9 cellular contexts compared by ENCODE assay signal in the genomic region with DNA sequence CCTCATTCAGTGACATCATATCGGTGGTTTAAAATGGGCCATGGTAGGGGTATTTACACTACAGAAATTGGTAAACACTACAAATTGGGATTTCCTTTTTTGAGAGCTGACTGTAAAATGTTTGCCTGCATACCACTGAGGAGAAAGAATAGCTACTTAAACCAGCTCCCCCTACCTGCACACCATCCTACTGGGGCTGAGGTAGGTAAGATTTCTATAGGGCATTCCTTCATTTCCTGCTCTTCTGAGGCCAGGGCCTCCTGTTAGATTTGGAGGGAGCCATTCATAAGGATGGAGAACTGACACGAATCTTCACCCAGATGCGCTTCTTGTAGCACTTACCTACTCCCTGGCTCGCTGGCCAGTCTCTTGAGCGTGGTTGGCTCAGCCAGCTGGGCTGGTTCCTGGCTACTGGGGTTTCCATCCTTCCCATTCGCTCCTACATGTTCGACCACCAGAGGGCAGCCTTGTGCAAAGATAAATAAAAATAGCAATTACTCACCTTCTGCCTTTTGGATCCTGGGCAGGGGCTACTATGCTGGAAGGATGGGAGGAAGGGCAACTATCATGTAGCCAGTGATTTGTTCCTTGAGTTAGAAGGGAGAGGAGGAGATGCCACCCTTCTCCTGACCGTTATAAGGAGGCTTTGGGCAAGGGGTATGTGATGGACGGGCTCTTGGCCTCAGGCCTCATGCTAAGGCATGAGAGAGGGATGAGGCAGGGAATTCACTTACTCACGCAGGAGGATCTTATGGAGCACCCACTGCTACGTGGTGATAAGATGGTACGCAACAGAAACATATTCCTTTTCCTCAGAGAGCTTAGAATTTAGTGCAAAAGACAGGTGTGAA. TPM values are rescaled to one million over a fixed set of nuclear protein-coding genes. Genes with fewer than 3 reads are reported as not detected.
DNase-seq lines count a peak whose midpoint lies in the region; ATAC-seq and TF ChIP-seq lines count a peak whose summit lies in the region.
"Had no signal": no experiment of that assay in that cellular context is flagged by ENCODE, and none has a peak within 500 bp of the region (broad histone marks: within the 10 kb centered on the region; RNA-seq: fewer than 3 reads in every experiment).

No MANE protein-coding gene starts in this region.

- H3K27me3 Mint-ChIP-seq in activated naive CD8-positive, alpha-beta T cell treated with anti-CD3 and anti-CD28 coated beads, Interleukin-2, amount 10 ng/mL, durations not matched to agents 7 days and 5 days, result peaks cover 12% of the 10 kb centered on the region
- H3K27me3 Mint-ChIP-seq in progenitor cell of endocrine pancreas, result peaks cover 22% of the 10 kb centered on the region

- H3K9me3 Mint-ChIP-seq in activated naive CD8-positive, alpha-beta T cell treated with anti-CD3 and anti-CD28 coated beads, Interleukin-2, amount 10 ng/mL, durations not matched to agents 7 days and 5 days, result no peaks in the 10 kb centered on the region
- no peaks in the 10 kb centered on the region for H3K9me3 Mint-ChIP-seq in progenitor cell of endocrine pancreas (ENCODE audit: low read depth)

- ATAC-seq in activated naive CD8-positive, alpha-beta T cell treated with anti-CD3 and anti-CD28 coated beads, Interleukin-2, amount 10 ng/mL, durations not matched to agents 7 days and 5 days (ENCODE audit: low read depth), result peak; percentile 65
- peak; percentile 91 for ATAC-seq in upper lobe of right lung
- ATAC-seq in HG03432 (IDR thresholded peaks at IDR 0.05; ENCODE audit: unreplicated experiment), result no peak

- H3K27ac Mint-ChIP-seq in activated naive CD8-positive, alpha-beta T cell treated with anti-CD3 and anti-CD28 coated beads, Interleukin-2, amount 10 ng/mL, durations not matched to agents 7 days and 5 days, result no peak overlapping the region
- no peak overlapping the region for H3K27ac Mint-ChIP-seq in progenitor cell of endocrine pancreas

- POLR2A ChIA-PET in activated naive CD8-positive, alpha-beta T cell treated with anti-CD3 and anti-CD28 coated beads, Interleukin-2, amount 10 ng/mL, durations not matched to agents 7 days and 5 days (lab: Charles Lee), result interaction anchor here (0.8 to 1.0 kb wide), 2 partner anchors 197 to 198 kb away, joined by 3 read pairs; no protein-coding TSS in a partner anchor

- no peak overlapping the region for H3K27ac ChIP-seq in cardiac muscle cell
- H3K27ac ChIP-seq in upper lobe of right lung, result no peak overlapping the region

- intact Hi-C loops in upper lobe of right lung (cut with DNase I), result loop anchor here (5.0 to 10.0 kb wide), 2 partner anchors 120 to 198 kb away; partner anchors contain the start of gene ATP2B4

- H3K36me3 ChIP-seq in GM06990 (ENCODE audit: control insufficient read depth, insufficient read depth, low read length), result no peaks in the 10 kb centered on the region
- H3K36me3 ChIP-seq in cardiac muscle cell, result no peaks in the 10 kb centered on the region
- no peaks in the 10 kb centered on the region for H3K36me3 ChIP-seq in upper lobe of right lung

- H3K4me1 ChIP-seq in cardiac muscle cell (ENCODE audit: low read depth), result peaks cover 25% of the 10 kb centered on the region
- peaks cover 5% of the 10 kb centered on the region for H3K4me1 ChIP-seq in upper lobe of right lung

- DNase-seq in GM06990 (ENCODE audit: extremely low read depth, insufficient read length) (peak; percentile 21), NCI-H1417 (lab: John Stamatoyannopoulos, UW) (peak; percentile 71 to 94 (median 93)), SW 1271 (lab: John Stamatoyannopoulos, UW) (peak; percentile 4 to 52), cardiac muscle cell (ENCODE audit: low read depth in 1 of 2, low spot score in 1 of 2) (peak; percentile 89 to 90), progenitor cell of endocrine pancreas (ENCODE audit: low spot score, unreplicated experiment) (peak; percentile 75), upper lobe of right lung (peak; percentile 84)
- DNase-seq in activated naive CD8-positive, alpha-beta T cell treated with anti-CD3 and anti-CD28 coated beads, Interleukin-2, amount 10 ng/mL, durations not matched to agents 7 days and 5 days, result peak; percentile 70

- no peak overlapping the region for H3K4me3 Mint-ChIP-seq in activated naive CD8-positive, alpha-beta T cell treated with anti-CD3 and anti-CD28 coated beads, Interleukin-2, amount 10 ng/mL, durations not matched to agents 7 days and 5 days
- no peak overlapping the region for H3K4me3 Mint-ChIP-seq in progenitor cell of endocrine pancreas (ENCODE audit: low read depth)

- peaks cover 1% of the 10 kb centered on the region; the same call in 1 of the 2 replicates for H3K27me3 ChIP-seq in GM06990 (replicated peaks; ENCODE audit: control insufficient read depth, insufficient read depth, low read length)
- H3K27me3 ChIP-seq in cardiac muscle cell, result peaks cover 18% of the 10 kb centered on the region
- H3K27me3 ChIP-seq in upper lobe of right lung, result no peaks in the 10 kb centered on the region

- H3K4me1 Mint-ChIP-seq in activated naive CD8-positive, alpha-beta T cell treated with anti-CD3 and anti-CD28 coated beads, Interleukin-2, amount 10 ng/mL, durations not matched to agents 7 days and 5 days, result peaks cover 2% of the 10 kb centered on the region
- peaks cover 8% of the 10 kb centered on the region for H3K4me1 Mint-ChIP-seq in progenitor cell of endocrine pancreas (ENCODE audit: low read depth)

- H3K9me3 ChIP-seq in cardiac muscle cell (ENCODE audit: low read depth), result no peaks in the 10 kb centered on the region
- H3K9me3 ChIP-seq in upper lobe of right lung, result no peaks in the 10 kb centered on the region

- H3K36me3 Mint-ChIP-seq in activated naive CD8-positive, alpha-beta T cell treated with anti-CD3 and anti-CD28 coated beads, Interleukin-2, amount 10 ng/mL, durations not matched to agents 7 days and 5 days, result no peaks in the 10 kb centered on the region
- H3K36me3 Mint-ChIP-seq in progenitor cell of endocrine pancreas (ENCODE audit: insufficient read depth), result no peaks in the 10 kb centered on the region

- H3K4me3 ChIP-seq in GM06990 (replicated peaks; ENCODE audit: low read depth, low read length) (no peak overlapping the region), cardiac muscle cell (no peak overlapping the region), upper lobe of right lung (no peak overlapping the region)

- TF ChIP-seq CTCF in GM06990 (IDR thresholded peaks at IDR 0.05; ENCODE audit: insufficient read depth, low read length, poor library complexity, severe bottlenecking) (peak; percentile 70), cardiac muscle cell (IDR thresholded peaks at IDR 0.05; ENCODE audit: low read depth, low read length) (peak; percentile 78), progenitor cell of endocrine pancreas (IDR thresholded peaks at IDR 0.05; ENCODE audit: unreplicated experiment) (peak; percentile 88), upper lobe of right lung (IDR thresholded peaks at IDR 0.05) (peak; percentile 87)

RNA-seq across cellular contexts. Expression of gene OPTC, which starts 10.7 kb away (rescaled TPM):
- total RNA-seq in activated naive CD8-positive, alpha-beta T cell treated with anti-CD3 and anti-CD28 coated beads, Interleukin-2, amount 10 ng/mL, durations not matched to agents 7 days and 5 days, result not detected
- total RNA-seq in cardiac muscle cell (not detected in 2 replicates), progenitor cell of endocrine pancreas (not detected in 2 replicates), upper lobe of right lung (not detected)
- polyA plus RNA-seq in cardiac muscle cell, result not detected in 2 replicates
- polyA plus RNA-seq: esophagus had no signal

RNA-seq across cellular contexts. Expression of gene PRELP, which starts 29.0 kb away (rescaled TPM):
- not detected for total RNA-seq in activated naive CD8-positive, alpha-beta T cell treated with anti-CD3 and anti-CD28 coated beads, Interleukin-2, amount 10 ng/mL, durations not matched to agents 7 days and 5 days
- total RNA-seq in cardiac muscle cell, result 0.25 TPM in 1 of 2 replicates, not detected in the other
- 0.26 TPM in 1 of 2 replicates, not detected in the other for polyA plus RNA-seq in cardiac muscle cell
- total RNA-seq in progenitor cell of endocrine pancreas, result 0.04 and 0.14 TPM in 2 replicates
- 91.8 TPM for total RNA-seq in upper lobe of right lung

Comparison
In these comparisons a context has a peak if more than half of its experiments do, and no peak if none do; other contexts are left out.
1. DNase-seq: peak in every context shown above with its lines; median percentile 93 in NCI-H1417; 90 in cardiac muscle cell; 84 in upper lobe of right lung; 75 in progenitor cell of endocrine pancreas; 70 in activated naive CD8-positive, alpha-beta T cell treated with anti-CD3 and anti-CD28 coated beads, Interleukin-2, amount 10 ng/mL, durations not matched to agents 7 days and 5 days; 28 in SW 1271; 21 in GM06990.
2. RNA of gene PRELP, which starts 29.0 kb away (total RNA-seq): 91.8 TPM in upper lobe of right lung (single experiment); 0.04 to 0.14 TPM in progenitor cell of endocrine pancreas, not detected in activated naive CD8-positive, alpha-beta T cell treated with anti-CD3 and anti-CD28 coated beads, Interleukin-2, amount 10 ng/mL, durations not matched to agents 7 days and 5 days and 0.25 TPM in cardiac muscle cell; every median in the first group is over 10 times any median in the second.
3. Peak in every context shown above with its lines, with median percentiles within 50 percentile points of each other: CTCF ChIP-seq.